Comparison of ENCODE assay signal across 21 cellular contexts in genomic region chr12:131280426-131280825, GRCh38.
DNase-seq lines count a peak whose midpoint lies in the region; ATAC-seq and TF ChIP-seq lines count a peak whose summit lies in the region.
"Had no signal": no experiment of that assay in that cellular context is flagged by ENCODE, and none has a peak within 500 bp of the region (broad histone marks: within the 10 kb centered on the region; RNA-seq: fewer than 3 reads in every experiment).

No MANE protein-coding gene starts in this region.

- POLR2A ChIA-PET in activated naive CD8-positive, alpha-beta T cell treated with anti-CD3 and anti-CD28 coated beads, Interleukin-2, amount 10 ng/mL, durations not matched to agents 7 days and 5 days (lab: Charles Lee) = no interaction called here

- no peaks in the 10 kb centered on the region for H3K79me2 ChIP-seq in osteoblast (ENCODE audit: insufficient read depth, low read length)

- TF ChIP-seq CTCF in RWPE2 (IDR thresholded peaks at IDR 0.05; ENCODE audit: poor library complexity, severe bottlenecking) (no peak), osteoblast (IDR thresholded peaks at IDR 0.05; ENCODE audit: extremely low read depth, low read depth, low read length) (no peak), suprapubic skin (IDR thresholded peaks at IDR 0.05) (no peak)

- no peak for ATAC-seq in activated naive CD8-positive, alpha-beta T cell treated with anti-CD3 and anti-CD28 coated beads, Interleukin-2, amount 10 ng/mL, durations not matched to agents 7 days and 5 days (ENCODE audit: low read depth)
- no peak for ATAC-seq in RWPE2 (ENCODE audit: low read depth)
- ATAC-seq in HG03045 (IDR thresholded peaks at IDR 0.05; ENCODE audit: unreplicated experiment) = no peak
- ATAC-seq: Panc1 had no signal

- H3K27me3 ChIP-seq in RWPE2 (ENCODE audit: insufficient read depth, poor library complexity, severe bottlenecking) = no peaks in the 10 kb centered on the region
- H3K27me3 ChIP-seq in osteoblast (ENCODE audit: insufficient read depth, low read length) = no peaks in the 10 kb centered on the region
- H3K27me3 ChIP-seq in suprapubic skin = peaks cover 12% of the 10 kb centered on the region

- H3K36me3 Mint-ChIP-seq in activated naive CD8-positive, alpha-beta T cell treated with anti-CD3 and anti-CD28 coated beads, Interleukin-2, amount 10 ng/mL, durations not matched to agents 7 days and 5 days = no peaks in the 10 kb centered on the region
- no peaks in the 10 kb centered on the region for H3K36me3 Mint-ChIP-seq in activated naive CD8-positive, alpha-beta T cell treated with anti-CD3 and anti-CD28 coated beads for 36 hours

- no peak overlapping the region for H3K27ac Mint-ChIP-seq in activated naive CD8-positive, alpha-beta T cell treated with anti-CD3 and anti-CD28 coated beads, Interleukin-2, amount 10 ng/mL, durations not matched to agents 7 days and 5 days
- H3K27ac Mint-ChIP-seq in activated naive CD8-positive, alpha-beta T cell treated with anti-CD3 and anti-CD28 coated beads for 36 hours = no peak overlapping the region
- H3K27ac Mint-ChIP-seq: B cell had no signal

- H3K9me3 ChIP-seq in RWPE2 (ENCODE audit: severe bottlenecking) (no peaks in the 10 kb centered on the region), osteoblast (ENCODE audit: low read depth, low read length) (no peaks in the 10 kb centered on the region), suprapubic skin (no peaks in the 10 kb centered on the region)

- H3K4me1 Mint-ChIP-seq in activated naive CD8-positive, alpha-beta T cell treated with anti-CD3 and anti-CD28 coated beads, Interleukin-2, amount 10 ng/mL, durations not matched to agents 7 days and 5 days = peaks cover 2% of the 10 kb centered on the region
- no peaks in the 10 kb centered on the region for H3K4me1 Mint-ChIP-seq in activated naive CD8-positive, alpha-beta T cell treated with anti-CD3 and anti-CD28 coated beads for 36 hours
- H3K4me1 Mint-ChIP-seq: B cell had no signal

- peak; percentile 6 for DNase-seq in activated naive CD8-positive, alpha-beta T cell treated with anti-CD3 and anti-CD28 coated beads, Interleukin-2, amount 10 ng/mL, durations not matched to agents 7 days and 5 days
- no peak for DNase-seq in activated naive CD8-positive, alpha-beta T cell treated with anti-CD3 and anti-CD28 coated beads for 36 hours
- DNase-seq in RWPE2 (ENCODE audit: low spot score) = peak; percentile 29
- DNase-seq in osteoblast (ENCODE audit: insufficient read length, low spot score, missing footprints) = peak; percentile 59
- DNase-seq in suprapubic skin (ENCODE audit: low spot score in 2 of 2) = peak; percentile 45 to 60
- DNase-seq in SK-N-DZ (ENCODE audit: low spot score) = no peak
- no peak for DNase-seq in A172 (ENCODE audit: low spot score)
- DNase-seq: DMS53, GDM1, Karpas-422, MV-4-11, NCI-H1105 treated with DMSO at 0.1 percent for 48 hours, NCI-H1694, NCI-H2081, NCI-H2171, NCI-H345, NCI-H524, NCI-H774 had no signal

- no peaks in the 10 kb centered on the region for H3K27me3 Mint-ChIP-seq in activated naive CD8-positive, alpha-beta T cell treated with anti-CD3 and anti-CD28 coated beads, Interleukin-2, amount 10 ng/mL, durations not matched to agents 7 days and 5 days
- no peaks in the 10 kb centered on the region for H3K27me3 Mint-ChIP-seq in activated naive CD8-positive, alpha-beta T cell treated with anti-CD3 and anti-CD28 coated beads for 36 hours

- no peak for TF ChIP-seq EP300 in suprapubic skin (IDR thresholded peaks at IDR 0.05)

- TF ChIP-seq POLR2A in suprapubic skin (IDR thresholded peaks at IDR 0.05) = no peak

- 83% methylated on average over 5 of the region's 9 CpGs for WGBS in suprapubic skin

- H3K36me3 ChIP-seq in RWPE2 (ENCODE audit: low read depth) (no peaks in the 10 kb centered on the region), osteoblast (ENCODE audit: insufficient read depth, low read length) (no peaks in the 10 kb centered on the region), suprapubic skin (no peaks in the 10 kb centered on the region)

- no peaks in the 10 kb centered on the region for H3K4me1 ChIP-seq in RWPE2 (ENCODE audit: insufficient read depth, poor library complexity, severe bottlenecking)
- no peaks in the 10 kb centered on the region for H3K4me1 ChIP-seq in osteoblast (ENCODE audit: insufficient read depth, low read length)
- no peaks in the 10 kb centered on the region for H3K4me1 ChIP-seq in suprapubic skin

- H3K9me3 Mint-ChIP-seq in activated naive CD8-positive, alpha-beta T cell treated with anti-CD3 and anti-CD28 coated beads, Interleukin-2, amount 10 ng/mL, durations not matched to agents 7 days and 5 days = peaks cover 3% of the 10 kb centered on the region
- H3K9me3 Mint-ChIP-seq in activated naive CD8-positive, alpha-beta T cell treated with anti-CD3 and anti-CD28 coated beads for 36 hours = no peaks in the 10 kb centered on the region

- no peak overlapping the region for H3K4me3 Mint-ChIP-seq in activated naive CD8-positive, alpha-beta T cell treated with anti-CD3 and anti-CD28 coated beads, Interleukin-2, amount 10 ng/mL, durations not matched to agents 7 days and 5 days
- no peak overlapping the region for H3K4me3 Mint-ChIP-seq in activated naive CD8-positive, alpha-beta T cell treated with anti-CD3 and anti-CD28 coated beads for 36 hours
- H3K4me3 Mint-ChIP-seq: B cell had no signal

- no peak overlapping the region for H2AFZ ChIP-seq in osteoblast (ENCODE audit: low read length)

- H3K27ac ChIP-seq in RWPE2 (ENCODE audit: poor library complexity, severe bottlenecking) = no peak overlapping the region
- H3K27ac ChIP-seq in osteoblast (ENCODE audit: low read depth, low read length) = no peak overlapping the region
- no peak overlapping the region for H3K27ac ChIP-seq in suprapubic skin

- H3K4me3 ChIP-seq in RWPE2 (ENCODE audit: severe bottlenecking) (no peak overlapping the region), osteoblast (ENCODE audit: insufficient read depth, low read length) (no peak overlapping the region), suprapubic skin (no peak overlapping the region)

- H4K20me1 ChIP-seq in osteoblast (ENCODE audit: insufficient read depth, low read length) = no peaks in the 10 kb centered on the region

- no peak overlapping the region for H3K4me2 ChIP-seq in osteoblast (ENCODE audit: insufficient read depth, low read length)

Comparison
In these comparisons a context has a peak if more than half of its experiments do, and no peak if none do; other contexts are left out.
1. DNase-seq: peak in activated naive CD8-positive, alpha-beta T cell treated with anti-CD3 and anti-CD28 coated beads, Interleukin-2, amount 10 ng/mL, durations not matched to agents 7 days and 5 days (single experiment), RWPE2 (single experiment), osteoblast (single experiment) and suprapubic skin (2 of 2); none in activated naive CD8-positive, alpha-beta T cell treated with anti-CD3 and anti-CD28 coated beads for 36 hours (single experiment), SK-N-DZ (single experiment) and A172 (single experiment).